8 cellular contexts compared by ENCODE assay signal in the genomic region with DNA sequence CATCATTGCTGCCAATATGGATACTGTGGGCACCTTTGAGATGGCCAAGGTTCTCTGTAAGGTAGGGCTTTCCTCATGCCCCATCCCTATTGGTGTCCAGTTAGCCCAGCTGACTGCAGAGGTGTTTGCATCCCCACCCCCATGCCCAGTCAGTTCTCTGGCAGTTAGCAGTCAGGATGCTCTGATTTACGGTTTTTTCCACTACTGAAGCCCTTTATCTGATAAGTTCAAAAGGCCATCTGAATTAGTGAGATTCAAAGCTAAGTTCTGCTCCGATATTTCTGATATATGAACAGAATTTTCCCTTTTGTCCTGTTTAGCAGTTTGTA. TPM values are rescaled to one million over a fixed set of nuclear protein-coding genes. Genes with fewer than 3 reads are reported as not detected.
DNase-seq lines count a peak whose midpoint lies in the region; TF ChIP-seq lines count a peak whose summit lies in the region.

No MANE protein-coding gene starts in this region.

- CTCF ChIA-PET in A673 (lab: Charles Lee): no interaction called here
- CTCF ChIA-PET in MCF 10A (lab: Yijun Ruan, JAX): interaction anchor here (0.7 to 17.7 kb wide), 4 partner anchors 9 to 445 kb away, joined by 3 to 414 read pairs (median 40); a partner anchor contains a TSS

- intact Hi-C loops in A673 (cut with micrococcal nuclease; ENCODE audit: unreplicated experiment) (no loop called here), MCF 10A (cut with micrococcal nuclease) (no loop called here)

- peak overlapping the region; percentile 77 for H3K4me3 Mint-ChIP-seq in MCF 10A (ENCODE audit: unreplicated experiment)

- H3K9ac ChIP-seq in mucosa of rectum (ENCODE audit: low read depth in 1 of 2, low read length in 2 of 2): no peak overlapping the region

- peaks cover 34% of the 10 kb centered on the region for H3K4me1 Mint-ChIP-seq in MCF 10A (ENCODE audit: insufficient read depth, unreplicated experiment)

- H3K27ac ChIP-seq in A673 (ENCODE audit: low read depth, low read length, poor library complexity, severe bottlenecking): peak overlapping the region; percentile 88
- peak overlapping the region; percentile 83 for H3K27ac ChIP-seq in HL-60 (replicated peaks)
- peak overlapping the region in 1 of 2 donors; percentile 90 for H3K27ac ChIP-seq in mucosa of rectum (ENCODE audit: low read depth in 2 of 2, low read length in 2 of 2)

- BruUV-seq in A673 (replicated peaks; lab: Mats Ljungman, UMichigan) (no TSS peak), MCF 10A (replicated peaks; lab: Mats Ljungman, UMichigan) (no TSS peak)

- DNase-seq in A673 (ENCODE audit: low spot score) (no peak), HL-60 (ENCODE audit: low read depth in 1 of 2, low spot score in 1 of 2) (no peak), MCF 10A (ENCODE audit: unreplicated experiment) (peak; percentile 18), COR-L47 (lab: John Stamatoyannopoulos, UW) (no peak), KG1 (lab: John Stamatoyannopoulos, UW) (no peak), GM19238 (ENCODE audit: insufficient read length, low spot score) (no peak), iPS-NIHi11 (ENCODE audit: low spot score) (no peak)

- no peak for TF ChIP-seq CTCF in A673 (conservative IDR thresholded peaks at IDR 0.05; ENCODE audit: low read depth, low read length)
- TF ChIP-seq CTCF in HL-60 (IDR thresholded peaks at IDR 0.05; ENCODE audit: insufficient read depth, low read length): no peak
- no peak for TF ChIP-seq CTCF in MCF 10A (IDR thresholded peaks at IDR 0.05; ENCODE audit: unreplicated experiment)

- H3K27me3 Mint-ChIP-seq in MCF 10A (ENCODE audit: insufficient read depth, unreplicated experiment): no peaks in the 10 kb centered on the region

- H3K27me3 ChIP-seq in A673 (replicated peaks; ENCODE audit: insufficient read depth, low read depth, low read length, poor library complexity): no peaks in the 10 kb centered on the region
- H3K27me3 ChIP-seq in HL-60 (ENCODE audit: insufficient read depth, poor library complexity, severe bottlenecking): no peaks in the 10 kb centered on the region
- no peaks in the 10 kb centered on the region for H3K27me3 ChIP-seq in mucosa of rectum (ENCODE audit: control insufficient read depth in 2 of 2, insufficient read depth in 2 of 2, low read length in 2 of 2)

- H3K4me3 ChIP-seq in A673 (ENCODE audit: low read depth, low read length, poor library complexity, severe bottlenecking) (peak overlapping the region; percentile 77), HL-60 (replicated peaks; ENCODE audit: insufficient read depth, low read length) (peak overlapping the region; percentile 82), mucosa of rectum (ENCODE audit: low read length in 2 of 2) (peak overlapping the region; percentile 98)

- no peak overlapping the region for H3K27ac Mint-ChIP-seq in MCF 10A (ENCODE audit: low read depth, unreplicated experiment)

- peaks cover 15% of the 10 kb centered on the region for H3K4me1 ChIP-seq in A673 (ENCODE audit: insufficient read depth, low read length, poor library complexity, severe bottlenecking)
- H3K4me1 ChIP-seq in mucosa of rectum (ENCODE audit: control insufficient read depth in 2 of 2, insufficient read depth in 2 of 2, low read length in 2 of 2): peaks cover 18 to 20% of the 10 kb centered on the region in 2 donors

- H3K9me3 ChIP-seq in A673 (ENCODE audit: low read depth, low read length, poor library complexity, severe bottlenecking): no peaks in the 10 kb centered on the region
- H3K9me3 ChIP-seq in mucosa of rectum (ENCODE audit: control insufficient read depth in 2 of 2, low read length in 2 of 2): no peaks in the 10 kb centered on the region

- POLR2A ChIA-PET in A673 (lab: Charles Lee; ENCODE audit: low non-redundant PET) (interaction anchor here (0.6 kb wide), 2 partner anchors 8 to 14 kb away, joined by 3 to 14 read pairs; no protein-coding TSS in a partner anchor), MCF 10A (lab: Yijun Ruan, JAX) (interaction anchor here (0.7 to 2.8 kb wide), 9 partner anchors 9 to 97 kb away, joined by 3 to 45 read pairs (median 10); a partner anchor contains a TSS)

- H3K36me3 ChIP-seq in A673 (ENCODE audit: insufficient read depth, low read length, poor library complexity, severe bottlenecking): peaks cover 36% of the 10 kb centered on the region
- peaks cover 33 to 34% of the 10 kb centered on the region in 2 donors for H3K36me3 ChIP-seq in mucosa of rectum (ENCODE audit: control insufficient read depth in 2 of 2, insufficient read depth in 2 of 2, low read length in 2 of 2)

- no peaks in the 10 kb centered on the region for H3K9me3 Mint-ChIP-seq in MCF 10A (ENCODE audit: unreplicated experiment)

- H3K36me3 Mint-ChIP-seq in MCF 10A (ENCODE audit: insufficient read depth, unreplicated experiment): peaks cover 57% of the 10 kb centered on the region

RNA-seq across cellular contexts. Expression of a gene that starts 0.8 kb away (rescaled TPM):
- total RNA-seq in A673 (2021) (82.7 and 85.8 TPM in 2 replicates), MCF 10A (2022) (77.3 and 79.9 TPM in 2 replicates)

RNA-seq across cellular contexts. Expression of a gene that starts 1.3 kb away (rescaled TPM):
- total RNA-seq in A673 (2021) (257 and 266 TPM in 2 replicates), MCF 10A (2022) (233 and 243 TPM in 2 replicates)

RNA-seq across cellular contexts. Expression of a gene that starts 8.9 kb away (rescaled TPM):
- total RNA-seq in A673 (2021) (46.1 and 47.0 TPM in 2 replicates), MCF 10A (2022) (47.3 and 47.6 TPM in 2 replicates)

RNA-seq across cellular contexts. Expression of a gene that starts 17.6 kb away (rescaled TPM):
- total RNA-seq in A673 (2021): 21.3 and 22.4 TPM in 2 replicates
- 11.0 and 20.2 TPM in 2 replicates for total RNA-seq in MCF 10A (2022)

RNA-seq across cellular contexts. Expression of a gene that starts 20.2 kb away (rescaled TPM):
- total RNA-seq in A673 (2021): 51.9 and 56.7 TPM in 2 replicates
- 88.6 and 99.0 TPM in 2 replicates for total RNA-seq in MCF 10A (2022)
